In genomic region chr18:49447810-49448745, GRCh38 we compare ENCODE assay signal across 7 cellular contexts. TPM values are rescaled to one million over a fixed set of nuclear protein-coding genes. Genes with fewer than 3 reads are reported as not detected.
DNase-seq lines count a peak whose midpoint lies in the region; ATAC-seq and TF ChIP-seq lines count a peak whose summit lies in the region.

No MANE protein-coding gene starts in this region.

- H3K27ac Mint-ChIP-seq in T-helper 17 cell (peak overlapping the region; percentile 59), neural crest cell (ENCODE audit: unreplicated experiment) (no peak overlapping the region)

- peaks cover 24% of the 10 kb centered on the region for H3K4me1 Mint-ChIP-seq in T-helper 17 cell
- no peaks in the 10 kb centered on the region for H3K4me1 Mint-ChIP-seq in neural crest cell

- peaks cover 7% of the 10 kb centered on the region for H3K36me3 Mint-ChIP-seq in T-helper 17 cell (ENCODE audit: low read depth)
- H3K36me3 Mint-ChIP-seq in neural crest cell (ENCODE audit: low read depth): peaks cover 49% of the 10 kb centered on the region

- H3K4me3 Mint-ChIP-seq in T-helper 17 cell: no peak overlapping the region
- no peak overlapping the region for H3K4me3 Mint-ChIP-seq in neural crest cell

- H3K4me3 ChIP-seq in GM12865 (ENCODE audit: low read depth, low read length) (no peak overlapping the region), epithelial cell of proximal tubule (ENCODE audit: low read depth, low read length) (no peak overlapping the region)

- H3K9me3 ChIP-seq in T-helper 17 cell (ENCODE audit: control insufficient read depth, low read length, poor library complexity, severe bottlenecking): no peaks in the 10 kb centered on the region

- DNase-seq in GM12865 (ENCODE audit: low read depth) (peak; percentile 73), NCI-H146 (lab: John Stamatoyannopoulos, UW) (peak; percentile 67), T-helper 17 cell (peak in 1 of 3 donors; percentile 24), epithelial cell of proximal tubule (ENCODE audit: low read depth) (no peak), neural crest cell (ENCODE audit: low read depth, low spot score) (peak; percentile 29), hippocampal formation (lab: John Stamatoyannopoulos, UW) (no peak)

- H3K9me3 Mint-ChIP-seq in neural crest cell: peaks cover 21% of the 10 kb centered on the region

- ATAC-seq in T-helper 17 cell: peak; percentile 70
- no peak for ATAC-seq in HG02642 (IDR thresholded peaks at IDR 0.05; ENCODE audit: poor library complexity, unreplicated experiment)

- no peaks in the 10 kb centered on the region for H3K27me3 Mint-ChIP-seq in T-helper 17 cell
- no peaks in the 10 kb centered on the region for H3K27me3 Mint-ChIP-seq in neural crest cell (ENCODE audit: low read depth)

- peak; percentile 60 for TF ChIP-seq CTCF in GM12865 (IDR thresholded peaks at IDR 0.05; ENCODE audit: insufficient read depth, low read depth, low read length, missing control alignments)
- TF ChIP-seq CTCF in epithelial cell of proximal tubule (conservative IDR thresholded peaks at IDR 0.05; ENCODE audit: low read depth, low read length): peak; percentile 60
- peak; percentile 66 for TF ChIP-seq CTCF in neural crest cell (conservative IDR thresholded peaks at IDR 0.05)

RNA-seq across cellular contexts. Expression of gene DYM, which starts 12.4 kb away (rescaled TPM):
- total RNA-seq in T-helper 17 cell (10 to 100 TPM; 53.3 to 68.4 TPM), epithelial cell of proximal tubule (37.6 and 40.4 TPM in 2 replicates), neural crest cell (65.8 and 68.7 TPM in 2 replicates)

RNA-seq across cellular contexts. Expression of gene C18orf32, which starts 39.0 kb away (rescaled TPM):
- 10 to 100 TPM; 31.3 to 32.1 TPM for total RNA-seq in T-helper 17 cell
- total RNA-seq in epithelial cell of proximal tubule: 39.7 and 59.2 TPM in 2 replicates
- total RNA-seq in neural crest cell: 32.0 and 34.3 TPM in 2 replicates

RNA-seq across cellular contexts. Expression of gene RPL17, which starts 44.2 kb away (rescaled TPM):
- total RNA-seq in T-helper 17 cell: 1,000 to 10,000 TPM; 2,529 to 2,560 TPM
- total RNA-seq in epithelial cell of proximal tubule: 2,565 and 4,223 TPM in 2 replicates
- 2,144 and 2,246 TPM in 2 replicates for total RNA-seq in neural crest cell

Comparison
In these comparisons a context has a peak if more than half of its experiments do, and no peak if none do; other contexts are left out.
1. DNase-seq: peak in GM12865 (single experiment), NCI-H146 (single experiment) and neural crest cell (single experiment); none in epithelial cell of proximal tubule (single experiment) and hippocampal formation (0 of 2).
2. Peak in every context shown above with its lines, with median percentiles within 50 percentile points of each other: CTCF ChIP-seq.